12 cellular contexts compared by ENCODE assay signal in genomic region chr1:27554293-27554692, GRCh38. TPM values are rescaled to one million over a fixed set of nuclear protein-coding genes. Genes with fewer than 3 reads are reported as not detected.
DNase-seq lines count a peak whose midpoint lies in the region; ATAC-seq and TF ChIP-seq lines count a peak whose summit lies in the region.
"Had no signal": no experiment of that assay in that cellular context is flagged by ENCODE, and none has a peak within 500 bp of the region (broad histone marks: within the 10 kb centered on the region; RNA-seq: fewer than 3 reads in every experiment).

No MANE protein-coding gene starts in this region.

- no peaks in the 10 kb centered on the region for H3K27me3 Mint-ChIP-seq in activated CD8-positive, alpha-beta memory T cell treated with anti-CD3 and anti-CD28 coated beads, Interleukin-2, amount 10 ng/mL, durations not matched to agents 7 days and 5 days

- H3K4me1 Mint-ChIP-seq in activated CD8-positive, alpha-beta memory T cell treated with anti-CD3 and anti-CD28 coated beads, Interleukin-2, amount 10 ng/mL, durations not matched to agents 7 days and 5 days, result peaks cover 27% of the 10 kb centered on the region

- ATAC-seq in activated CD8-positive, alpha-beta memory T cell treated with anti-CD3 and anti-CD28 coated beads, Interleukin-2, amount 10 ng/mL, durations not matched to agents 7 days and 5 days, result no peak
- ATAC-seq in HG02678 (IDR thresholded peaks at IDR 0.05; ENCODE audit: unreplicated experiment), result no peak

- H3K4me1 ChIP-seq in adipocyte (ENCODE audit: control insufficient read depth, insufficient read depth, low read length) (peaks cover 33% of the 10 kb centered on the region), muscle layer of colon (ENCODE audit: insufficient read depth, low read length) (peaks cover 47% of the 10 kb centered on the region), thyroid gland (peaks cover 26 to 28% of the 10 kb centered on the region in 2 donors), SJCRH30 (peaks cover 22% of the 10 kb centered on the region)

- no peak for TF ChIP-seq POLR2A in thyroid gland (IDR thresholded peaks at IDR 0.05)

- no peak overlapping the region for H3K4me3 Mint-ChIP-seq in activated CD8-positive, alpha-beta memory T cell treated with anti-CD3 and anti-CD28 coated beads, Interleukin-2, amount 10 ng/mL, durations not matched to agents 7 days and 5 days

- H3K27ac Mint-ChIP-seq in activated CD8-positive, alpha-beta memory T cell treated with anti-CD3 and anti-CD28 coated beads, Interleukin-2, amount 10 ng/mL, durations not matched to agents 7 days and 5 days, result peak overlapping the region; percentile 22

- CTCF ChIA-PET in activated CD8-positive, alpha-beta memory T cell treated with anti-CD3 and anti-CD28 coated beads, Interleukin-2, amount 10 ng/mL, durations not matched to agents 7 days and 5 days (lab: Charles Lee), result interaction anchor here (1.2 to 8.9 kb wide), 3 partner anchors 14 to 109 kb away, joined by 4 to 126 read pairs (median 100); partner anchors contain the start of gene AHDC1

- WGBS in thyroid gland, 2 donors, result 79 to 94% methylated on average over 4 of the region's 4 CpGs

- TF ChIP-seq CTCF in thyroid gland (IDR thresholded peaks at IDR 0.05), result no peak

- peak overlapping the region; percentile 61 for H3K27ac ChIP-seq in muscle layer of colon (ENCODE audit: low read depth, low read length)
- H3K27ac ChIP-seq in thyroid gland, result peak overlapping the region in 2 of 3 donors; percentile 76 to 82
- H3K27ac ChIP-seq in SJCRH30, result no peak overlapping the region

- intact Hi-C loops in thyroid gland (cut with DNase I), result loop anchor here (5.0 kb wide), 1 partner anchor 103 kb away; no protein-coding TSS in a partner anchor

- no peak for DNase-seq in activated CD8-positive, alpha-beta memory T cell treated with anti-CD3 and anti-CD28 coated beads, Interleukin-2, amount 10 ng/mL, durations not matched to agents 7 days and 5 days
- no peak for DNase-seq in activated CD8-positive, alpha-beta memory T cell treated with anti-CD3 and anti-CD28 coated beads, Interleukin-2, amount 50 U/mL, for 4 hours
- DNase-seq in adipocyte (ENCODE audit: low read depth), result no peak
- DNase-seq in thyroid gland, result no peak
- DNase-seq in SJCRH30, result no peak
- no peak for DNase-seq in NCI-H187 (lab: John Stamatoyannopoulos, UW)
- DNase-seq: activated CD4-positive, CD25-positive, alpha-beta regulatory T cell; activated gamma-delta T cell; SHP77 treated with DMSO at 0.1 percent for 48 hours; small intestine had no signal

- H3K9ac ChIP-seq in adipocyte (ENCODE audit: low read length) (peak overlapping the region; percentile 70), muscle layer of colon (ENCODE audit: low read length) (peak overlapping the region; percentile 5)

- no peaks in the 10 kb centered on the region for H3K9me3 ChIP-seq in adipocyte (ENCODE audit: control insufficient read depth, low read length)
- no peaks in the 10 kb centered on the region for H3K9me3 ChIP-seq in muscle layer of colon (ENCODE audit: low read length)
- H3K9me3 ChIP-seq in thyroid gland, result no peaks in the 10 kb centered on the region
- H3K9me3 ChIP-seq in SJCRH30 (replicated peaks), result no peaks in the 10 kb centered on the region

- H3K27me3 ChIP-seq in adipocyte (replicated peaks; ENCODE audit: control insufficient read depth, insufficient read depth, low read length) (no peaks in the 10 kb centered on the region), muscle layer of colon (ENCODE audit: control insufficient read depth in 1 of 2, insufficient read depth in 2 of 2, low read length in 2 of 2) (no peaks in the 10 kb centered on the region), thyroid gland (no peaks in the 10 kb centered on the region), SJCRH30 (no peaks in the 10 kb centered on the region)

- H3K36me3 ChIP-seq in adipocyte (ENCODE audit: control insufficient read depth, insufficient read depth, low read length, severe bottlenecking) (peaks cover 36% of the 10 kb centered on the region), muscle layer of colon (ENCODE audit: insufficient read depth, low read length) (peaks cover 27% of the 10 kb centered on the region), thyroid gland (peaks cover 18 to 35% of the 10 kb centered on the region in 2 donors), SJCRH30 (peaks cover 71% of the 10 kb centered on the region)

- no peak overlapping the region for H3K4me3 ChIP-seq in adipocyte (ENCODE audit: low read length)
- H3K4me3 ChIP-seq in muscle layer of colon (ENCODE audit: low read depth in 1 of 2, low read length in 2 of 2), result no peak overlapping the region
- H3K4me3 ChIP-seq in thyroid gland (replicated peaks in 1 of 3), result no peak overlapping the region
- no peak overlapping the region for H3K4me3 ChIP-seq in SJCRH30

- no peaks in the 10 kb centered on the region for H3K36me3 Mint-ChIP-seq in activated CD8-positive, alpha-beta memory T cell treated with anti-CD3 and anti-CD28 coated beads, Interleukin-2, amount 10 ng/mL, durations not matched to agents 7 days and 5 days

- no peaks in the 10 kb centered on the region for H3K9me3 Mint-ChIP-seq in activated CD8-positive, alpha-beta memory T cell treated with anti-CD3 and anti-CD28 coated beads, Interleukin-2, amount 10 ng/mL, durations not matched to agents 7 days and 5 days (ENCODE audit: low read depth)

RNA-seq across cellular contexts. Expression of gene AHDC1, which starts 49.7 kb away (rescaled TPM):
- total RNA-seq in activated CD8-positive, alpha-beta memory T cell treated with anti-CD3 and anti-CD28 coated beads, Interleukin-2, amount 10 ng/mL, durations not matched to agents 7 days and 5 days, result 10 to 100 TPM; 15.8 to 18.5 TPM
- 10 to 100 TPM; 25.5 to 91.4 (median 47.8) TPM for total RNA-seq in thyroid gland
- total RNA-seq in SJCRH30 (2014; rRNA removed; shearing (Covaris generic)), result 29.7 and 30.6 TPM in 2 replicates
